ENCODE assay signal across 1 cellular context in the genomic region with DNA sequence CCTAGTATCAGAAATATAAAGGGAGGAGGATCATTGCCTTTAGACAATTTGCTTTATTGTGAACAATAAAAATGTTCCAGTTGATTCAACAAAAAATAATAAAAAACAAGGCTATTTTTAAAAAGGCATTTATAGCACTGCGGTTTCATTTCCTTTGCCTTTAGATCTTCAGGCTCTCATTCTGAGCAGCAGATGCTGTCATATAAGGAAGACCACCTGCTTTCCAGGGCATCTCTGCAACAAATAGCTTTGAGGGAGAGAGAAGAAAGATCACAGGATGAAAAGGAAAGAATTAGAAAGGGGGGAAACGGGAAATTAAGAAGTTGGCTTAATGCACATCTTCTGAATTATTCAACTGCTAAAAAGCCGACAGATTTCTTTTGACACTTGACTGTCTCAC.
TF ChIP-seq lines count a peak whose summit lies in the region.

No MANE protein-coding gene starts in this region.

TF ChIP-seq in HepG2, 621 proteins besides CTCF, POLR2A, EP300 and RAD21 (continued from another document):
- TF ChIP-seq SOX6 (IDR thresholded peaks at IDR 0.05) (no peak), SOX6 (CRISPR knock-in tag; IDR thresholded peaks at IDR 0.05) (no peak), HMG20A (CRISPR knock-in tag; IDR thresholded peaks at IDR 0.05; ENCODE audit: borderline replicate concordance) (no peak), ZNF670 (CRISPR knock-in tag; IDR thresholded peaks at IDR 0.05; ENCODE audit: borderline replicate concordance) (no peak), FOXP4 (CRISPR knock-in tag; IDR thresholded peaks at IDR 0.05) (no peak), ZNF382 (CRISPR knock-in tag; IDR thresholded peaks at IDR 0.05; ENCODE audit: borderline replicate concordance) (no peak), JUNB (CRISPR knock-in tag; IDR thresholded peaks at IDR 0.05; ENCODE audit: borderline replicate concordance) (no peak), ZNF607 (CRISPR knock-in tag; IDR thresholded peaks at IDR 0.05; ENCODE audit: borderline replicate concordance) (no peak), ZSCAN20 (CRISPR knock-in tag; IDR thresholded peaks at IDR 0.05; ENCODE audit: borderline replicate concordance) (no peak)
- TF ChIP-seq, protein P1, sequence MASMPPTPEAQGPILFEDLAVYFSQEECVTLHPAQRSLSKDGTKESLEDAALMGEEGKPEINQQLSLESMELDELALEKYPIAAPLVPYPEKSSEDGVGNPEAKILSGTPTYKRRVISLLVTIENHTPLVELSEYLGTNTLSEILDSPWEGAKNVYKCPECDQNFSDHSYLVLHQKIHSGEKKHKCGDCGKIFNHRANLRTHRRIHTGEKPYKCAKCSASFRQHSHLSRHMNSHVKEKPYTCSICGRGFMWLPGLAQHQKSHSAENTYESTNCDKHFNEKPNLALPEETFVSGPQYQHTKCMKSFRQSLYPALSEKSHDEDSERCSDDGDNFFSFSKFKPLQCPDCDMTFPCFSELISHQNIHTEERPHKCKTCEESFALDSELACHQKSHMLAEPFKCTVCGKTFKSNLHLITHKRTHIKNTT (CRISPR knock-in tag; IDR thresholded peaks at IDR 0.05), result no peak
- TF ChIP-seq, protein P2, sequence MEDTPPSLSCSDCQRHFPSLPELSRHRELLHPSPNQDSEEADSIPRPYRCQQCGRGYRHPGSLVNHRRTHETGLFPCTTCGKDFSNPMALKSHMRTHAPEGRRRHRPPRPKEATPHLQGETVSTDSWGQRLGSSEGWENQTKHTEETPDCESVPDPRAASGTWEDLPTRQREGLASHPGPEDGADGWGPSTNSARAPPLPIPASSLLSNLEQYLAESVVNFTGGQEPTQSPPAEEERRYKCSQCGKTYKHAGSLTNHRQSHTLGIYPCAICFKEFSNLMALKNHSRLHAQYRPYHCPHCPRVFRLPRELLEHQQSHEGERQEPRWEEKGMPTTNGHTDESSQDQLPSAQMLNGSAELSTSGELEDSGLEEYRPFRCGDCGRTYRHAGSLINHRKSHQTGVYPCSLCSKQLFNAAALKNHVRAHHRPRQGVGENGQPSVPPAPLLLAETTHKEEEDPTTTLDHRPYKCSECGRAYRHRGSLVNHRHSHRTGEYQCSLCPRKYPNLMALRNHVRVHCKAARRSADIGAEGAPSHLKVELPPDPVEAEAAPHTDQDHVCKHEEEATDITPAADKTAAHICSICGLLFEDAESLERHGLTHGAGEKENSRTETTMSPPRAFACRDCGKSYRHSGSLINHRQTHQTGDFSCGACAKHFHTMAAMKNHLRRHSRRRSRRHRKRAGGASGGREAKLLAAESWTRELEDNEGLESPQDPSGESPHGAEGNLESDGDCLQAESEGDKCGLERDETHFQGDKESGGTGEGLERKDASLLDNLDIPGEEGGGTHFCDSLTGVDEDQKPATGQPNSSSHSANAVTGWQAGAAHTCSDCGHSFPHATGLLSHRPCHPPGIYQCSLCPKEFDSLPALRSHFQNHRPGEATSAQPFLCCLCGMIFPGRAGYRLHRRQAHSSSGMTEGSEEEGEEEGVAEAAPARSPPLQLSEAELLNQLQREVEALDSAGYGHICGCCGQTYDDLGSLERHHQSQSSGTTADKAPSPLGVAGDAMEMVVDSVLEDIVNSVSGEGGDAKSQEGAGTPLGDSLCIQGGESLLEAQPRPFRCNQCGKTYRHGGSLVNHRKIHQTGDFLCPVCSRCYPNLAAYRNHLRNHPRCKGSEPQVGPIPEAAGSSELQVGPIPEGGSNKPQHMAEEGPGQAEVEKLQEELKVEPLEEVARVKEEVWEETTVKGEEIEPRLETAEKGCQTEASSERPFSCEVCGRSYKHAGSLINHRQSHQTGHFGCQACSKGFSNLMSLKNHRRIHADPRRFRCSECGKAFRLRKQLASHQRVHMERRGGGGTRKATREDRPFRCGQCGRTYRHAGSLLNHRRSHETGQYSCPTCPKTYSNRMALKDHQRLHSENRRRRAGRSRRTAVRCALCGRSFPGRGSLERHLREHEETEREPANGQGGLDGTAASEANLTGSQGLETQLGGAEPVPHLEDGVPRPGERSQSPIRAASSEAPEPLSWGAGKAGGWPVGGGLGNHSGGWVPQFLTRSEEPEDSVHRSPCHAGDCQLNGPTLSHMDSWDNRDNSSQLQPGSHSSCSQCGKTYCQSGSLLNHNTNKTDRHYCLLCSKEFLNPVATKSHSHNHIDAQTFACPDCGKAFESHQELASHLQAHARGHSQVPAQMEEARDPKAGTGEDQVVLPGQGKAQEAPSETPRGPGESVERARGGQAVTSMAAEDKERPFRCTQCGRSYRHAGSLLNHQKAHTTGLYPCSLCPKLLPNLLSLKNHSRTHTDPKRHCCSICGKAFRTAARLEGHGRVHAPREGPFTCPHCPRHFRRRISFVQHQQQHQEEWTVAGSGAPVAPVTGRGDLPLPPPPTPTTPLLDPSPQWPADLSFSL (CRISPR knock-in tag; IDR thresholded peaks at IDR 0.05), result no peak
TF ChIP-seq in HepG2: peak in this region for 0.
